In genomic region chr17:74730491-74731346, GRCh38 we compare ENCODE assay signal across 1 cellular context.
TF ChIP-seq lines count a peak whose summit lies in the region.

No MANE protein-coding gene starts in this region.

TF ChIP-seq in HepG2, 621 proteins besides CTCF, POLR2A, EP300 and RAD21:
- TF ChIP-seq ZBTB39 (CRISPR knock-in tag; IDR thresholded peaks at IDR 0.05) (no peak), ZBTB33 (CRISPR knock-in tag; IDR thresholded peaks at IDR 0.05) (no peak), TRAFD1 (CRISPR knock-in tag; IDR thresholded peaks at IDR 0.05; ENCODE audit: borderline replicate concordance) (no peak), ZNF275 (CRISPR knock-in tag; IDR thresholded peaks at IDR 0.05; ENCODE audit: borderline replicate concordance) (no peak), ELF4 (CRISPR knock-in tag; IDR thresholded peaks at IDR 0.05; ENCODE audit: borderline replicate concordance) (no peak), ELF1 (CRISPR knock-in tag; IDR thresholded peaks at IDR 0.05) (no peak), ZBTB14 (CRISPR knock-in tag; IDR thresholded peaks at IDR 0.05) (no peak), ZNF446 (CRISPR knock-in tag; IDR thresholded peaks at IDR 0.05) (no peak), ETV6 (CRISPR knock-in tag; conservative IDR thresholded peaks at IDR 0.05) (no peak), ZFYVE20 (CRISPR knock-in tag; IDR thresholded peaks at IDR 0.05; ENCODE audit: borderline replicate concordance, low read depth) (no peak), ZNF513 (CRISPR knock-in tag; conservative IDR thresholded peaks at IDR 0.05) (no peak), ATF7 (IDR thresholded peaks at IDR 0.05) (no peak), ATF7 (CRISPR knock-in tag; IDR thresholded peaks at IDR 0.05) (no peak)
